Comparison of ENCODE assay signal across 18 cellular contexts in genomic region chr2:20130821-20131645, GRCh38.
DNase-seq lines count a peak whose midpoint lies in the region; ATAC-seq and TF ChIP-seq lines count a peak whose summit lies in the region.
"Had no signal": no experiment of that assay in that cellular context is flagged by ENCODE, and none has a peak within 500 bp of the region (broad histone marks: within the 10 kb centered on the region; RNA-seq: fewer than 3 reads in every experiment).

No MANE protein-coding gene starts in this region.

- H2AFZ ChIP-seq in mammary epithelial cell (ENCODE audit: low read depth, low read length) = peak overlapping the region; percentile 86

- CTCF ChIA-PET in AG04449 (lab: Yijun Ruan, JAX) = interaction anchor here (0.7 to 3.6 kb wide), 10 partner anchors 10 to 195 kb away, joined by 3 to 18 read pairs (median 6); partner anchors contain the start of gene SDC1
- CTCF ChIA-PET in mammary epithelial cell (lab: Charles Lee; ENCODE audit: low non-redundant PET) = no interaction called here

- POLR2A ChIA-PET in AG04449 (lab: Yijun Ruan, JAX) = interaction anchor here (1.0 to 1.1 kb wide), 2 partner anchors 10 to 90 kb away, joined by 3 to 5 read pairs; no protein-coding TSS in a partner anchor

- no peaks in the 10 kb centered on the region for H4K20me1 ChIP-seq in mammary epithelial cell (ENCODE audit: insufficient read depth, low read length)

- H3K9ac ChIP-seq in mammary epithelial cell (ENCODE audit: insufficient read depth, low read length) (no peak overlapping the region), mucosa of rectum (ENCODE audit: low read depth in 1 of 2, low read length in 2 of 2) (no peak overlapping the region)

- H3K27ac ChIP-seq in mammary epithelial cell (ENCODE audit: insufficient read depth, low read depth, low read length) (no peak overlapping the region), mucosa of rectum (ENCODE audit: low read depth in 2 of 2, low read length in 2 of 2) (peak overlapping the region; percentile 87 to 95), uterus (no peak overlapping the region)
- H3K27ac ChIP-seq: brain microvascular endothelial cell, vagina had no signal

- no peaks in the 10 kb centered on the region for H3K79me2 ChIP-seq in mammary epithelial cell (ENCODE audit: insufficient read depth, low read length)

- TF ChIP-seq CTCF in AG04449 (IDR thresholded peaks at IDR 0.05; ENCODE audit: insufficient read depth, low read length, missing control alignments) (no peak), mammary epithelial cell (conservative IDR thresholded peaks at IDR 0.05 in 1 of 2, IDR thresholded peaks at IDR 0.05 in 1 of 2; ENCODE audit: extremely low read depth in 1 of 2, insufficient read depth in 1 of 2, low read depth in 1 of 2, low read length in 2 of 2) (no peak), uterus (IDR thresholded peaks at IDR 0.05) (no peak)

- ATAC-seq in GM21360 (IDR thresholded peaks at IDR 0.05; ENCODE audit: unreplicated experiment) = no peak

- no peaks in the 10 kb centered on the region for H3K27me3 ChIP-seq in mammary epithelial cell (ENCODE audit: insufficient read depth, low read length)
- H3K27me3 ChIP-seq in mucosa of rectum (ENCODE audit: control insufficient read depth in 2 of 2, insufficient read depth in 2 of 2, low read length in 2 of 2) = no peaks in the 10 kb centered on the region
- no peaks in the 10 kb centered on the region for H3K27me3 ChIP-seq in uterus
- H3K27me3 ChIP-seq: brain microvascular endothelial cell, vagina had no signal

- 16% methylated on average over 11 of the region's 11 CpGs for WGBS in mammary epithelial cell (ENCODE audit: low coverage, missing lambda C conversion rate)

- no peak overlapping the region for H3K4me3 ChIP-seq in AG04449 (ENCODE audit: low read depth, low read length)
- H3K4me3 ChIP-seq in mammary epithelial cell (replicated peaks in 1 of 3; ENCODE audit: insufficient read depth in 1 of 3, low read depth in 2 of 3, low read length in 3 of 3) = no peak overlapping the region
- no peak overlapping the region for H3K4me3 ChIP-seq in mucosa of rectum (ENCODE audit: low read length in 2 of 2)
- H3K4me3 ChIP-seq in uterus = no peak overlapping the region
- H3K4me3 ChIP-seq: lung, vagina had no signal

- peak overlapping the region; percentile 7 for H3K4me2 ChIP-seq in mammary epithelial cell (ENCODE audit: insufficient read depth, low read depth, low read length)

- intact Hi-C loops in mammary epithelial cell (cut with micrococcal nuclease) = no loop called here
- intact Hi-C loops in uterus (cut with DNase I; ENCODE audit: low total_unique reads) = no loop called here

- dilution Hi-C loops in mammary epithelial cell (cut with HindIII; ENCODE audit: low sequenced_read_pairs) = no loop called here

- DNase-seq in AG04449 (ENCODE audit: low read depth, low spot score) = peak; percentile 23
- peak; percentile 11 for DNase-seq in H4 (ENCODE audit: low spot score)
- no peak for DNase-seq in mammary epithelial cell
- no peak for DNase-seq in uterus
- DNase-seq in activated CD4-positive, alpha-beta T cell treated with anti-CD3 and anti-CD28 coated beads for 4 hours = no peak
- DNase-seq in NCI-H2171 (lab: John Stamatoyannopoulos, UW) = no peak
- DNase-seq: activated CD4-positive, alpha-beta T cell treated with anti-CD3 and anti-CD28 coated beads, Interleukin-2, amount 50 U/mL, for 1 hour; activated naive CD4-positive, alpha-beta T cell; activated T-cell treated with anti-CD3 and anti-CD28 coated beads for 4 hours; brain microvascular endothelial cell; COR-L47; erythroblast; glutamatergic neuron; NCI-H1048 had no signal

- H3K36me3 ChIP-seq in mammary epithelial cell (ENCODE audit: insufficient read depth, low read length) (no peaks in the 10 kb centered on the region), mucosa of rectum (ENCODE audit: control insufficient read depth in 2 of 2, insufficient read depth in 2 of 2, low read length in 2 of 2) (no peaks in the 10 kb centered on the region), uterus (no peaks in the 10 kb centered on the region)
- H3K36me3 ChIP-seq: brain microvascular endothelial cell, vagina had no signal

- no peak for TF ChIP-seq POLR2A in uterus (IDR thresholded peaks at IDR 0.05)

- no TSS peak for BruUV-seq in mammary epithelial cell (replicated peaks; lab: Mats Ljungman, UMichigan)

- in situ Hi-C loops in mammary epithelial cell (cut with MboI; ENCODE audit: low sequenced_read_pairs in 2 of 2) = no loop called here

- H3K4me1 ChIP-seq in mammary epithelial cell (ENCODE audit: insufficient read depth, low read length) = peaks cover 22% of the 10 kb centered on the region
- peaks cover 17 to 30% of the 10 kb centered on the region in 2 donors for H3K4me1 ChIP-seq in mucosa of rectum (ENCODE audit: control insufficient read depth in 2 of 2, insufficient read depth in 2 of 2, low read length in 2 of 2)
- no peaks in the 10 kb centered on the region for H3K4me1 ChIP-seq in uterus

- no peaks in the 10 kb centered on the region for H3K9me3 ChIP-seq in mammary epithelial cell (replicated peaks; ENCODE audit: insufficient read depth, low read length)
- no peaks in the 10 kb centered on the region for H3K9me3 ChIP-seq in mucosa of rectum (ENCODE audit: control insufficient read depth in 2 of 2, low read length in 2 of 2)
- H3K9me3 ChIP-seq in uterus = no peaks in the 10 kb centered on the region
- H3K9me3 ChIP-seq: vagina had no signal

Comparison
In these comparisons a context has a peak if more than half of its experiments do, and no peak if none do; other contexts are left out.
1. DNase-seq: peak in AG04449 (single experiment) and H4 (single experiment); none in mammary epithelial cell (single experiment), uterus (0 of 2), activated CD4-positive, alpha-beta T cell treated with anti-CD3 and anti-CD28 coated beads for 4 hours (0 of 2) and NCI-H2171 (single experiment).
2. H3K27ac ChIP-seq: peak in mucosa of rectum (2 of 2); none in mammary epithelial cell (single experiment) and uterus (0 of 2).